In genomic region chr18:78717766-78718150, GRCh38 we compare ENCODE assay signal across 28 cellular contexts.
"Had no signal": no experiment of that assay in that cellular context is flagged by ENCODE, and none has a peak within 500 bp of the region (broad histone marks: within the 10 kb centered on the region; RNA-seq: fewer than 3 reads in every experiment).

No MANE protein-coding gene starts in this region.

- H3K9me3 ChIP-seq: neutrophil, pancreas, psoas muscle, right lobe of liver, stomach, thoracic aorta, thyroid gland, tibial nerve, upper lobe of left lung, uterus had no signal

- DNase-seq: naive thymus-derived CD4-positive, alpha-beta T cell; natural killer cell; nucleus accumbens; pancreas; psoas muscle; stimulated activated CD4-positive, alpha-beta T cell treated with anti-CD3 and anti-CD28 coated beads, Interleukin-15, amount 100 ng/mL, for 24 hours; stimulated activated CD4-positive, alpha-beta T cell treated with anti-CD3 and anti-CD28 coated beads, Interleukin-2, amount 100 ng/mL, for 24 hours; stimulated activated CD4-positive, alpha-beta T cell treated with anti-CD3 and anti-CD28 coated beads, Interleukin-2, amount 100 ng/mL, for 48 hours; stimulated activated CD4-positive, alpha-beta T cell treated with anti-CD3 and anti-CD28 coated beads, Interleukin-4, amount 100 ng/mL, for 24 hours; stimulated activated naive B cell treated with anti-CD40 and anti-IgM and Interleukin-4, amounts not matched to agents 10 μg/mL and 1 μg/mL and 100 μg/mL, for 72 hours; stimulated activated naive CD4-positive, alpha-beta T cell treated with Interleukin-2 at 50 U/mL for 16 hours; stomach; thyroid gland; trophoblast cell; upper lobe of left lung; uterus had no signal

- H3K27ac Mint-ChIP-seq: natural killer cell; neural progenitor cell; progenitor cell of endocrine pancreas; stimulated activated effector memory CD8-positive, alpha-beta T cell treated with anti-CD3 and anti-CD28 coated beads, Interleukin-12 subunit alpha, Interleukin-12 subunit beta, amount 100 ng/mL, for 72 hours; stimulated activated naive B cell treated with anti-CD40 and anti-IgM and Interleukin-4, amounts not matched to agents 10 μg/mL and 1 μg/mL and 100 μg/mL, for 72 hours; stimulated activated naive CD8-positive, alpha-beta T cell treated with anti-CD3 and anti-CD28 coated beads, Interleukin-15, Interleukin-2, amounts not matched to agents 100 ng/mL and 50 ng/mL, for 24 hours had no signal

- H3K36me3 Mint-ChIP-seq: natural killer cell; stimulated activated effector memory CD8-positive, alpha-beta T cell treated with anti-CD3 and anti-CD28 coated beads, Interleukin-12 subunit alpha, Interleukin-12 subunit beta, amount 100 ng/mL, for 72 hours; stimulated activated naive B cell treated with anti-CD40 and anti-IgM and Interleukin-4, amounts not matched to agents 10 μg/mL and 1 μg/mL and 100 μg/mL, for 72 hours had no signal

- H3K4me1 Mint-ChIP-seq: naive thymus-derived CD4-positive, alpha-beta T cell; natural killer cell; stimulated activated effector memory CD8-positive, alpha-beta T cell treated with anti-CD3 and anti-CD28 coated beads, Interleukin-12 subunit alpha, Interleukin-12 subunit beta, amount 100 ng/mL, for 72 hours; stimulated activated naive B cell treated with anti-CD40 and anti-IgM and Interleukin-4, amounts not matched to agents 10 μg/mL and 1 μg/mL and 100 μg/mL, for 72 hours had no signal

- FAIRE-seq: pancreas had no signal

- H3K4me3 Mint-ChIP-seq: naive thymus-derived CD4-positive, alpha-beta T cell; natural killer cell; nephron; neural progenitor cell; stimulated activated effector memory CD8-positive, alpha-beta T cell treated with anti-CD3 and anti-CD28 coated beads, Interleukin-12 subunit alpha, Interleukin-12 subunit beta, amount 100 ng/mL, for 72 hours; stimulated activated naive B cell treated with anti-CD40 and anti-IgM and Interleukin-4, amounts not matched to agents 10 μg/mL and 1 μg/mL and 100 μg/mL, for 72 hours; stimulated activated naive CD8-positive, alpha-beta T cell treated with anti-CD3 and anti-CD28 coated beads, Interleukin-15, Interleukin-2, amounts not matched to agents 100 ng/mL and 50 ng/mL, for 24 hours had no signal

- H3K9ac ChIP-seq: neural progenitor cell had no signal

- H3K36me3 ChIP-seq: neural progenitor cell, neutrophil, pancreas, right lobe of liver, stomach, thoracic aorta, thyroid gland, tibial nerve, upper lobe of left lung, uterus had no signal

- H3K27ac ChIP-seq: neural progenitor cell, neutrophil, pancreas, psoas muscle, right lobe of liver, skin epidermis, stomach, thoracic aorta, thyroid gland, tibial nerve, upper lobe of left lung, uterus had no signal

- H3K4me1 ChIP-seq: pancreas, psoas muscle, right lobe of liver, upper lobe of left lung, uterus had no signal

- H3K4me3 ChIP-seq: neural progenitor cell, pancreas, psoas muscle, right lobe of liver, skin epidermis, smooth muscle cell, stomach, thoracic aorta, thyroid gland, tibial nerve, upper lobe of left lung, uterus had no signal

- H3K9me3 Mint-ChIP-seq: natural killer cell; nephron; stimulated activated effector memory CD8-positive, alpha-beta T cell treated with anti-CD3 and anti-CD28 coated beads, Interleukin-12 subunit alpha, Interleukin-12 subunit beta, amount 100 ng/mL, for 72 hours; stimulated activated naive CD8-positive, alpha-beta T cell treated with anti-CD3 and anti-CD28 coated beads, Interleukin-15, Interleukin-2, amounts not matched to agents 100 ng/mL and 50 ng/mL, for 24 hours had no signal

- H3K4me2 ChIP-seq: neural progenitor cell, smooth muscle cell had no signal

- ATAC-seq: naive thymus-derived CD4-positive, alpha-beta T cell; natural killer cell; pancreas; psoas muscle; right cardiac atrium; right lobe of liver; stimulated activated effector memory CD8-positive, alpha-beta T cell treated with anti-CD3 and anti-CD28 coated beads, Interleukin-12 subunit alpha, Interleukin-12 subunit beta, amount 100 ng/mL, for 72 hours; stimulated activated naive B cell treated with anti-CD40 and anti-IgM and Interleukin-4, amounts not matched to agents 10 μg/mL and 1 μg/mL and 100 μg/mL, for 72 hours had no signal

- H3K27me3 ChIP-seq: pancreas, right lobe of liver, thyroid gland, upper lobe of left lung, uterus had no signal

- H2AFZ ChIP-seq: neural progenitor cell had no signal
